Comparison of ENCODE assay signal across 31 cellular contexts in genomic region chr21:43970551-43970950, GRCh38.
"Had no signal": no experiment of that assay in that cellular context is flagged by ENCODE, and none has a peak within 500 bp of the region (broad histone marks: within the 10 kb centered on the region; RNA-seq: fewer than 3 reads in every experiment).

No MANE protein-coding gene starts in this region.

- DNase-seq: activated B cell treated with CpG ODN at 0.5 μM for 24 hours; activated CD4-positive, alpha-beta memory T cell treated with anti-CD3 and anti-CD28 coated beads for 36 hours; activated CD4-positive, alpha-beta T cell treated with anti-CD3 and anti-CD28 coated beads for 4 hours; activated CD4-positive, alpha-beta T cell treated with anti-CD3 and anti-CD28 coated beads, Interleukin-2, amount 50 U/mL, for 1 hour; activated CD4-positive, CD25-positive, alpha-beta regulatory T cell treated with anti-CD3 and anti-CD28 coated beads, Interleukin-2, amount 50 U/mL, for 72 hours; activated CD8-positive, alpha-beta memory T cell treated with anti-CD3 and anti-CD28 coated beads, Interleukin-2, amount 50 U/mL, for 4 hours; activated gamma-delta T cell treated with Interleukin-2 at 50 U/mL for 16 hours; activated naive CD4-positive, alpha-beta T cell treated with anti-CD3 and anti-CD28 coated beads for 36 hours; activated T-cell treated with anti-CD3 and anti-CD28 coated beads for 4 hours; activated T-cell treated with anti-CD3 and anti-CD28 coated beads, Interleukin-2, amount 50 U/mL, for 4 hours; adrenal gland; body of pancreas; MM.1S; NCI-H1092; NCI-H1417; NCI-H146; NCI-H187; NCI-H2029 treated with DMSO at 0.1 percent for 48 hours; NCI-H2107; NCI-H226; NCI-H446 treated with DMSO at 0.1 percent for 48 hours; NCI-H524; NCI-H69; NCI-H82; PC-9; SHP77 had no signal

- H3K9me3 ChIP-seq: adrenal gland, body of pancreas, breast epithelium, SJCRH30 had no signal

- H3K4me1 ChIP-seq: adrenal gland, body of pancreas, breast epithelium had no signal

- H3K27ac ChIP-seq: adrenal gland, body of pancreas, breast epithelium, KMS-11, PC-9, SK-N-MC had no signal

- H3K9ac ChIP-seq: KMS-11 had no signal

- ATAC-seq: activated naive CD4-positive, alpha-beta T cell treated with anti-CD3 and anti-CD28 coated beads, Interleukin-2, amount 50 U/mL, for 72 hours; activated T-cell treated with anti-CD3 and anti-CD28 coated beads, Interleukin-2, amount 50 U/mL, for 4 hours; body of pancreas had no signal

- H3K4me3 ChIP-seq: adrenal gland, body of pancreas, breast epithelium, PC-9, SJCRH30, SK-N-MC had no signal

- H3K27me3 ChIP-seq: adrenal gland, body of pancreas, breast epithelium, SJCRH30 had no signal

- H3K36me3 ChIP-seq: breast epithelium, SJCRH30 had no signal
